Comparison of ENCODE assay signal across 9 cellular contexts in genomic region chr4:152680988-152681731, GRCh38. TPM values are rescaled to one million over a fixed set of nuclear protein-coding genes. Genes with fewer than 3 reads are reported as not detected.
A peak's percentile ranks its signal among the peaks of the same experiment; 100 is the strongest.
DNase-seq lines count a peak whose midpoint lies in the region; TF ChIP-seq lines count a peak whose summit lies in the region.
"Had no signal": no experiment of that assay in that cellular context is flagged by ENCODE, and none has a peak within 500 bp of the region (broad histone marks: within the 10 kb centered on the region; RNA-seq: fewer than 3 reads in every experiment).

No MANE protein-coding gene starts in this region.

- H4K20me1 ChIP-seq in smooth muscle cell (ENCODE audit: low read depth), result no peaks in the 10 kb centered on the region
- H4K20me1 ChIP-seq: BLaER1 had no signal

- peak overlapping the region; percentile 21 for H3K27ac Mint-ChIP-seq in activated CD4-positive, alpha-beta T cell treated with anti-CD3 and anti-CD28 coated beads, Interleukin-2, amount 10 ng/mL, durations not matched to agents 7 days and 5 days

- H3K9me3 Mint-ChIP-seq in activated CD4-positive, alpha-beta T cell treated with anti-CD3 and anti-CD28 coated beads, Interleukin-2, amount 10 ng/mL, durations not matched to agents 7 days and 5 days, result no peaks in the 10 kb centered on the region

- H3K27ac ChIP-seq in brain microvascular endothelial cell, result peak overlapping the region; percentile 26
- H3K27ac ChIP-seq in smooth muscle cell (ENCODE audit: low read depth), result peak overlapping the region; percentile 93
- H3K27ac ChIP-seq: BLaER1 had no signal

- no peak overlapping the region for H3K9ac ChIP-seq in smooth muscle cell (ENCODE audit: low read depth)
- H3K9ac ChIP-seq: BLaER1 had no signal

- peaks cover 6% of the 10 kb centered on the region for H3F3A ChIP-seq in smooth muscle cell (ENCODE audit: low read depth)

- TF ChIP-seq CTCF in brain microvascular endothelial cell (IDR thresholded peaks at IDR 0.05; ENCODE audit: low read depth, low read length, missing control alignments), result no peak
- no peak for TF ChIP-seq CTCF in smooth muscle cell (IDR thresholded peaks at IDR 0.05; ENCODE audit: borderline replicate concordance, insufficient read depth, poor library complexity, severe bottlenecking)

- H3K79me2 ChIP-seq in smooth muscle cell (ENCODE audit: low read depth), result no peaks in the 10 kb centered on the region

- H3K4me3 ChIP-seq in brain microvascular endothelial cell (ENCODE audit: low read depth, low read length) (no peak overlapping the region), smooth muscle cell (no peak overlapping the region)
- H3K4me3 ChIP-seq: BLaER1 had no signal

- POLR2A ChIA-PET in activated CD4-positive, alpha-beta T cell treated with anti-CD3 and anti-CD28 coated beads, Interleukin-2, amount 10 ng/mL, durations not matched to agents 7 days and 5 days (lab: Charles Lee), result no interaction called here

- no peaks in the 10 kb centered on the region for H3K27me3 Mint-ChIP-seq in activated CD4-positive, alpha-beta T cell treated with anti-CD3 and anti-CD28 coated beads, Interleukin-2, amount 10 ng/mL, durations not matched to agents 7 days and 5 days

- no peak overlapping the region for H2AFZ ChIP-seq in smooth muscle cell (ENCODE audit: low read depth)

- in situ Hi-C loops in brain microvascular endothelial cell (cut with HindIII; ENCODE audit: low pct_ligation_motif_present, low sequenced_read_pairs), result no loop called here

- peak overlapping the region; percentile 96 for H3K4me2 ChIP-seq in smooth muscle cell
- H3K4me2 ChIP-seq: BLaER1 had no signal

- H3K36me3 ChIP-seq in brain microvascular endothelial cell (replicated peaks), result no peaks in the 10 kb centered on the region
- H3K36me3 ChIP-seq in smooth muscle cell (ENCODE audit: low read depth), result no peaks in the 10 kb centered on the region
- H3K36me3 ChIP-seq: BLaER1 had no signal

- peaks cover 52% of the 10 kb centered on the region for H3K4me1 Mint-ChIP-seq in activated CD4-positive, alpha-beta T cell treated with anti-CD3 and anti-CD28 coated beads, Interleukin-2, amount 10 ng/mL, durations not matched to agents 7 days and 5 days

- H3K4me1 ChIP-seq in smooth muscle cell (ENCODE audit: low read depth), result peaks cover 23% of the 10 kb centered on the region

- H3K27me3 ChIP-seq in brain microvascular endothelial cell (replicated peaks) (no peaks in the 10 kb centered on the region), smooth muscle cell (ENCODE audit: low read depth) (no peaks in the 10 kb centered on the region)

- no peak overlapping the region for H3K4me3 Mint-ChIP-seq in activated CD4-positive, alpha-beta T cell treated with anti-CD3 and anti-CD28 coated beads, Interleukin-2, amount 10 ng/mL, durations not matched to agents 7 days and 5 days

- no peaks in the 10 kb centered on the region for H3K9me3 ChIP-seq in smooth muscle cell (replicated peaks; ENCODE audit: low read depth)
- H3K9me3 ChIP-seq: BLaER1 had no signal

- CTCF ChIA-PET in activated CD4-positive, alpha-beta T cell treated with anti-CD3 and anti-CD28 coated beads, Interleukin-2, amount 10 ng/mL, durations not matched to agents 7 days and 5 days (lab: Charles Lee), result no interaction called here

- H3K36me3 Mint-ChIP-seq in activated CD4-positive, alpha-beta T cell treated with anti-CD3 and anti-CD28 coated beads, Interleukin-2, amount 10 ng/mL, durations not matched to agents 7 days and 5 days (ENCODE audit: low read depth), result peaks cover 8% of the 10 kb centered on the region

- 43% methylated on average over 9 of the region's 9 CpGs for WGBS in smooth muscle cell (ENCODE audit: low lambda C conversion rate)

- no peak for DNase-seq in activated CD4-positive, alpha-beta T cell treated with anti-CD3 and anti-CD28 coated beads, Interleukin-2, amount 10 ng/mL, durations not matched to agents 7 days and 5 days
- DNase-seq in activated CD4-positive, alpha-beta T cell treated with anti-CD3 and anti-CD28 coated beads, Interleukin-2, amount 50 U/mL, for 1 hour, result no peak
- DNase-seq in NCI-H146 (lab: John Stamatoyannopoulos, UW) (peak; percentile 59), brain microvascular endothelial cell (peak; percentile 82), smooth muscle cell (lab: John Stamatoyannopoulos, UW; ENCODE audit: unreplicated experiment) (no peak), cerebellar cortex (ENCODE audit: low spot score) (no peak), KG1 (lab: John Stamatoyannopoulos, UW) (no peak)
- no peak for DNase-seq in NK-92 treated with Interleukin-12 subunit alpha and Interleukin-12 subunit beta, amount 100 ng/mL, for 24 hours (lab: John Stamatoyannopoulos, UW)

RNA-seq across cellular contexts. Expression of gene TMEM154, which starts 1.4 kb away (rescaled TPM):
- 10 to 100 TPM; 28.4 to 38.1 TPM for total RNA-seq in activated CD4-positive, alpha-beta T cell treated with anti-CD3 and anti-CD28 coated beads, Interleukin-2, amount 10 ng/mL, durations not matched to agents 7 days and 5 days
- total RNA-seq in smooth muscle cell, result 3.8 and 6.0 TPM in 2 replicates
- 1.8 and 6.6 TPM in 2 replicates for polyA plus RNA-seq in smooth muscle cell

Comparison
In these comparisons a context has a peak if more than half of its experiments do, and no peak if none do; other contexts are left out.
1. DNase-seq: peak in NCI-H146 (single experiment) and brain microvascular endothelial cell (single experiment); none in activated CD4-positive, alpha-beta T cell treated with anti-CD3 and anti-CD28 coated beads, Interleukin-2, amount 10 ng/mL, durations not matched to agents 7 days and 5 days (single experiment), activated CD4-positive, alpha-beta T cell treated with anti-CD3 and anti-CD28 coated beads, Interleukin-2, amount 50 U/mL, for 1 hour (single experiment), smooth muscle cell (single experiment), cerebellar cortex (single experiment), NK-92 treated with Interleukin-12 subunit alpha and Interleukin-12 subunit beta, amount 100 ng/mL, for 24 hours (single experiment) and KG1 (single experiment).